Comparison of ENCODE assay signal across 12 cellular contexts in genomic region chr17:35749560-35750412, GRCh38. TPM values are rescaled to one million over a fixed set of nuclear protein-coding genes. Genes with fewer than 3 reads are reported as not detected.
DNase-seq lines count a peak whose midpoint lies in the region; ATAC-seq, FAIRE-seq and TF ChIP-seq lines count a peak whose summit lies in the region.
"Had no signal": no experiment of that assay in that cellular context is flagged by ENCODE, and none has a peak within 500 bp of the region (broad histone marks: within the 10 kb centered on the region; RNA-seq: fewer than 3 reads in every experiment).

No MANE protein-coding gene starts in this region.

- in situ Hi-C loops in HepG2 (cut with HindIII; ENCODE audit: extremely low pct_ligation_motif_present, low pct_unique_long_range_greater_than_20kb) (loop anchor here (5.0 to 25.0 kb wide), 3 partner anchors 137 to 437 kb away; no protein-coding TSS in a partner anchor), GM13976 (cut with MboI; ENCODE audit: low sequenced_read_pairs, unreplicated experiment) (loop anchor here (25.0 kb wide), 2 partner anchors 437 to 587 kb away; no protein-coding TSS in a partner anchor)

- no peak overlapping the region for H2AFZ ChIP-seq in HepG2 (ENCODE audit: low read length)

- peaks cover 53% of the 10 kb centered on the region for H3K27me3 Mint-ChIP-seq in T-helper 17 cell

- H3K36me3 ChIP-seq in HepG2 (replicated peaks in 1 of 2; ENCODE audit: control insufficient read depth in 1 of 2, insufficient read depth in 2 of 2, low read length in 2 of 2), result no peaks in the 10 kb centered on the region
- H3K36me3 ChIP-seq in right lobe of liver, result no peaks in the 10 kb centered on the region
- no peaks in the 10 kb centered on the region for H3K36me3 ChIP-seq in iPS-15b (ENCODE audit: control insufficient read depth, insufficient read depth, low read length)
- H3K36me3 ChIP-seq: tibial artery had no signal

- peak overlapping the region; percentile 12 for H3K4me3 Mint-ChIP-seq in T-helper 17 cell

- intact Hi-C loops in HepG2 (cut with micrococcal nuclease; ENCODE audit: unreplicated experiment), result loop anchor here (5.0 kb wide), 1 partner anchor 192 kb away; no protein-coding TSS in a partner anchor
- intact Hi-C loops in right lobe of liver (cut with DNase I), result loop anchor here (5.0 kb wide), 1 partner anchor 137 kb away; no protein-coding TSS in a partner anchor

- 0 out of 2 replicates have a peak, but pooled peaks have one; percentile 5 for TF ChIP-seq CTCF in HepG2 (CRISPR knock-in tag; IDR thresholded peaks at IDR 0.05)
- TF ChIP-seq CTCF in right lobe of liver (IDR thresholded peaks at IDR 0.05), result no peak
- no peak for TF ChIP-seq CTCF in GM13976 (IDR thresholded peaks at IDR 0.05; ENCODE audit: borderline replicate concordance, control extremely low read depth, extremely low read depth, insufficient read depth, missing control alignments)

- TF ChIP-seq POLR2A in HepG2 (IDR thresholded peaks at IDR 0.05; ENCODE audit: insufficient read depth in 1 of 2, low read depth in 2 of 2, low read length in 2 of 2), result no peak
- no peak for TF ChIP-seq POLR2A in right lobe of liver (IDR thresholded peaks at IDR 0.05)

- WGBS in HepG2 (ENCODE audit: low lambda C conversion rate), result 6% methylated on average over 20 of the region's 35 CpGs
- WGBS in right lobe of liver (ENCODE audit: insufficient coverage, low coverage, low lambda C conversion rate, missing lambda C conversion rate), result 13% methylated on average over 13 of the region's 35 CpGs

- no peaks in the 10 kb centered on the region for H4K20me1 ChIP-seq in HepG2 (ENCODE audit: insufficient read depth, low read length)

- H3K27ac ChIP-seq in HepG2 (ENCODE audit: extremely low read length, insufficient read depth, low read length) (no peak overlapping the region), right lobe of liver (no peak overlapping the region)
- H3K27ac ChIP-seq: tibial artery had no signal

- H3K4me3 ChIP-seq in HepG2 (replicated peaks in 1 of 3; ENCODE audit: insufficient read depth in 1 of 3, low read depth in 2 of 3, low read length in 3 of 3) (peak overlapping the region; percentile 19 to 66 (median 37); a peak in 4 of 6 replicates), right lobe of liver (no peak overlapping the region), iPS-15b (ENCODE audit: low read depth, low read length) (peak overlapping the region; percentile 45)
- H3K4me3 ChIP-seq: lung, tibial artery had no signal

- FAIRE-seq in HepG2 (lab: Jason Lieb, UNC), result no peak
- FAIRE-seq: G401.6 had no signal

- H3K4me1 Mint-ChIP-seq in T-helper 17 cell, result peaks cover 2% of the 10 kb centered on the region

- TF ChIP-seq EP300 in HepG2 (IDR thresholded peaks at IDR 0.05; ENCODE audit: low read depth in 2 of 2, low read length in 2 of 2) (no peak), HepG2 (CRISPR knock-in tag; IDR thresholded peaks at IDR 0.05; ENCODE audit: borderline replicate concordance) (no peak)

- no peaks in the 10 kb centered on the region for H3K79me2 ChIP-seq in HepG2 (ENCODE audit: insufficient read depth, low read length)

- H3K4me1 ChIP-seq in HepG2 (ENCODE audit: insufficient read depth, low read length) (peaks cover 21% of the 10 kb centered on the region), right lobe of liver (peaks cover 0 to 4% (median 0%) of the 10 kb centered on the region in 4 donors), iPS-15b (ENCODE audit: control insufficient read depth, insufficient read depth, low read length) (peaks cover 4% of the 10 kb centered on the region)

- POLR2A ChIA-PET in HepG2 (lab: Yijun Ruan, JAX), result no interaction called here

- BruUV-seq in HepG2 (replicated peaks; lab: Mats Ljungman, UMichigan), result no TSS peak

- no peaks in the 10 kb centered on the region for H3K9me3 ChIP-seq in HepG2 (ENCODE audit: low read length)
- H3K9me3 ChIP-seq in right lobe of liver, result no peaks in the 10 kb centered on the region
- no peaks in the 10 kb centered on the region for H3K9me3 ChIP-seq in T-helper 17 cell (ENCODE audit: control insufficient read depth, low read length, poor library complexity, severe bottlenecking)
- no peaks in the 10 kb centered on the region for H3K9me3 ChIP-seq in iPS-15b (ENCODE audit: control insufficient read depth, insufficient read depth, low read length)
- H3K9me3 ChIP-seq: tibial artery had no signal

- peak overlapping the region; percentile 69 for H3K4me2 ChIP-seq in HepG2 (ENCODE audit: low read depth, low read length)

- H3K36me3 Mint-ChIP-seq in T-helper 17 cell (ENCODE audit: low read depth), result peaks cover 3% of the 10 kb centered on the region

- H3K27ac Mint-ChIP-seq in T-helper 17 cell, result no peak overlapping the region
- H3K27ac Mint-ChIP-seq: effector memory CD8-positive, alpha-beta T cell had no signal

- no peak for TF ChIP-seq RAD21 in HepG2 (CRISPR knock-in tag; IDR thresholded peaks at IDR 0.05)

- H3K27me3 ChIP-seq in HepG2 (ENCODE audit: control insufficient read depth in 1 of 2, insufficient read depth in 2 of 2, low read length in 2 of 2) (peaks cover 3 to 70% of the 10 kb centered on the region in 2 experiments; a peak in 4 of 5 replicates), right lobe of liver (no peaks in the 10 kb centered on the region), iPS-15b (ENCODE audit: control insufficient read depth, insufficient read depth, low read length) (peaks cover 27% of the 10 kb centered on the region)

- ATAC-seq in HepG2 (peak; percentile 8; the same call in 1 of the 3 replicates), right lobe of liver (no peak), T-helper 17 cell (no peak), GM21576 (IDR thresholded peaks at IDR 0.05; ENCODE audit: unreplicated experiment) (no peak)
- ATAC-seq: effector memory CD8-positive, alpha-beta T cell had no signal

- CTCF ChIA-PET in HepG2 (lab: Yijun Ruan, JAX; ENCODE audit: low intra/inter-chr PET ratio, low total read pairs), result no interaction called here

- H3K9ac ChIP-seq in HepG2 (ENCODE audit: insufficient read depth, low read depth, low read length) (no peak overlapping the region), iPS-15b (ENCODE audit: low read depth, low read length) (no peak overlapping the region)

- DNase-seq in HepG2 (ENCODE audit: low spot score), result no peak
- no peak for DNase-seq in right lobe of liver
- DNase-seq in T-helper 17 cell, result no peak
- no peak for DNase-seq in SHP77 (lab: John Stamatoyannopoulos, UW)
- no peak for DNase-seq in GM13976 (ENCODE audit: low spot score)
- no peak for DNase-seq in stimulated activated naive CD4-positive, alpha-beta T cell treated with Interleukin-2 at 50 U/mL for 16 hours (lab: John Stamatoyannopoulos, UW)
- DNase-seq: effector memory CD8-positive, alpha-beta T cell; tibial artery had no signal

RNA-seq across cellular contexts. Expression of gene GAS2L2, which starts 3.3 kb away (rescaled TPM):
- total RNA-seq in HepG2 (2016; rRNA removed; fragmentation: Illumina TruSeq; extraction: Trizol), result not detected in 2 replicates
- not detected in 2 replicates for total RNA-seq in HepG2 (2016; cell fraction: cytosol; rRNA removed; fragmentation: Illumina TruSeq; extraction: Trizol; ENCODE audit: low read depth)
- total RNA-seq in HepG2 (2016; cell fraction: insoluble cytoplasmic fraction; rRNA removed; fragmentation: Illumina TruSeq; extraction: Trizol), result not detected in 2 replicates
- total RNA-seq in HepG2 (2016; cell fraction: membrane; rRNA removed; fragmentation: Illumina TruSeq; extraction: Trizol), result not detected in 2 replicates
- not detected in 2 replicates for total RNA-seq in HepG2 (2016; cell fraction: nucleus; rRNA removed; fragmentation: Illumina TruSeq; extraction: Trizol)
- polyA plus RNA-seq in HepG2 (2011; rRNA removed), result not detected in 2 replicates
- polyA plus RNA-seq in HepG2 (2011; cell fraction: cytosol; rRNA removed), result not detected in 2 replicates
- polyA plus RNA-seq in HepG2 (2011; cell fraction: nucleus; rRNA removed), result not detected in 2 replicates
- polyA plus RNA-seq in HepG2 (2012), result not detected in 2 replicates
- not detected in 2 replicates for polyA plus RNA-seq in HepG2 (2016; cell fraction: cytosol; fragmentation: Illumina TruSeq; extraction: Trizol; ENCODE audit: low read depth)
- not detected in 2 replicates for polyA plus RNA-seq in HepG2 (2016; cell fraction: insoluble cytoplasmic fraction; fragmentation: Illumina TruSeq; extraction: Trizol; ENCODE audit: low read depth)
- not detected in 2 replicates for polyA plus RNA-seq in HepG2 (2016; cell fraction: membrane; fragmentation: Illumina TruSeq; extraction: Trizol; ENCODE audit: low read depth)
- polyA plus RNA-seq in HepG2 (2016; cell fraction: nucleus; fragmentation: Illumina TruSeq; extraction: Trizol; ENCODE audit: insufficient read depth, low read depth), result not detected in 2 replicates
- 0.06 and 0.09 TPM in 2 replicates for polyA minus RNA-seq in HepG2 (2011; rRNA and poly(A)+ RNA removed; ENCODE audit: low replicate concordance)
- not detected in 2 replicates for polyA minus RNA-seq in HepG2 (2011; cell fraction: cytosol; rRNA and poly(A)+ RNA removed)
- not detected in 2 replicates for polyA minus RNA-seq in HepG2 (2011; cell fraction: nucleus; rRNA and poly(A)+ RNA removed)
- not detected for total RNA-seq in right lobe of liver
- total RNA-seq in T-helper 17 cell, result not detected

RNA-seq across cellular contexts. Expression of gene C17orf50, which starts 10.9 kb away (rescaled TPM):
- not detected in 2 replicates for total RNA-seq in HepG2 (2016; rRNA removed; fragmentation: Illumina TruSeq; extraction: Trizol)
- not detected in 2 replicates for total RNA-seq in HepG2 (2016; cell fraction: cytosol; rRNA removed; fragmentation: Illumina TruSeq; extraction: Trizol; ENCODE audit: low read depth)
- not detected in 2 replicates for total RNA-seq in HepG2 (2016; cell fraction: insoluble cytoplasmic fraction; rRNA removed; fragmentation: Illumina TruSeq; extraction: Trizol)
- total RNA-seq in HepG2 (2016; cell fraction: membrane; rRNA removed; fragmentation: Illumina TruSeq; extraction: Trizol), result not detected in 2 replicates
- not detected in 2 replicates for total RNA-seq in HepG2 (2016; cell fraction: nucleus; rRNA removed; fragmentation: Illumina TruSeq; extraction: Trizol)
- polyA plus RNA-seq in HepG2 (2011; rRNA removed), result not detected in 2 replicates
- polyA plus RNA-seq in HepG2 (2011; cell fraction: cytosol; rRNA removed), result not detected in 2 replicates
- polyA plus RNA-seq in HepG2 (2011; cell fraction: nucleus; rRNA removed), result not detected in 2 replicates
- polyA plus RNA-seq in HepG2 (2012), result not detected in 2 replicates
- not detected in 2 replicates for polyA plus RNA-seq in HepG2 (2016; cell fraction: cytosol; fragmentation: Illumina TruSeq; extraction: Trizol; ENCODE audit: low read depth)
- polyA plus RNA-seq in HepG2 (2016; cell fraction: insoluble cytoplasmic fraction; fragmentation: Illumina TruSeq; extraction: Trizol; ENCODE audit: low read depth), result not detected in 2 replicates
- polyA plus RNA-seq in HepG2 (2016; cell fraction: membrane; fragmentation: Illumina TruSeq; extraction: Trizol; ENCODE audit: low read depth), result not detected in 2 replicates
- not detected in 2 replicates for polyA plus RNA-seq in HepG2 (2016; cell fraction: nucleus; fragmentation: Illumina TruSeq; extraction: Trizol; ENCODE audit: insufficient read depth, low read depth)
- not detected in 2 replicates for polyA minus RNA-seq in HepG2 (2011; rRNA and poly(A)+ RNA removed; ENCODE audit: low replicate concordance)
- not detected in 2 replicates for polyA minus RNA-seq in HepG2 (2011; cell fraction: cytosol; rRNA and poly(A)+ RNA removed)
- not detected in 2 replicates for polyA minus RNA-seq in HepG2 (2011; cell fraction: nucleus; rRNA and poly(A)+ RNA removed)
- total RNA-seq in right lobe of liver, result not detected
- total RNA-seq in T-helper 17 cell, result not detected

RNA-seq across cellular contexts. Expression of gene RASL10B, which starts 18.3 kb away (rescaled TPM):
- total RNA-seq in HepG2 (2016; rRNA removed; fragmentation: Illumina TruSeq; extraction: Trizol) (11.0 TPM in 2 replicates), right lobe of liver (1 to 10 TPM in 5 of 6 experiments, under 1 TPM in 1; 0.31 to 2.8 (median 2.3) TPM), T-helper 17 cell (under 1 TPM; 0.10 to 0.50 TPM)
- total RNA-seq in HepG2 (2016; cell fraction: cytosol; rRNA removed; fragmentation: Illumina TruSeq; extraction: Trizol; ENCODE audit: low read depth), result 6.7 and 7.7 TPM in 2 replicates
- total RNA-seq in HepG2 (2016; cell fraction: insoluble cytoplasmic fraction; rRNA removed; fragmentation: Illumina TruSeq; extraction: Trizol), result 9.5 and 11.0 TPM in 2 replicates
- total RNA-seq in HepG2 (2016; cell fraction: membrane; rRNA removed; fragmentation: Illumina TruSeq; extraction: Trizol), result 22.4 and 23.7 TPM in 2 replicates
- total RNA-seq in HepG2 (2016; cell fraction: nucleus; rRNA removed; fragmentation: Illumina TruSeq; extraction: Trizol), result 5.6 and 6.2 TPM in 2 replicates
- polyA plus RNA-seq in HepG2 (2011; rRNA removed), result 7.5 and 8.8 TPM in 2 replicates
- 5.6 and 9.6 TPM in 2 replicates for polyA plus RNA-seq in HepG2 (2011; cell fraction: cytosol; rRNA removed)
- 7.2 and 7.9 TPM in 2 replicates for polyA plus RNA-seq in HepG2 (2011; cell fraction: nucleus; rRNA removed)
- 7.8 and 8.4 TPM in 2 replicates for polyA plus RNA-seq in HepG2 (2012)
- polyA plus RNA-seq in HepG2 (2016; cell fraction: cytosol; fragmentation: Illumina TruSeq; extraction: Trizol; ENCODE audit: low read depth), result 10.8 and 10.9 TPM in 2 replicates
- polyA plus RNA-seq in HepG2 (2016; cell fraction: insoluble cytoplasmic fraction; fragmentation: Illumina TruSeq; extraction: Trizol; ENCODE audit: low read depth), result 11.0 and 13.4 TPM in 2 replicates
- polyA plus RNA-seq in HepG2 (2016; cell fraction: membrane; fragmentation: Illumina TruSeq; extraction: Trizol; ENCODE audit: low read depth), result 23.2 and 26.5 TPM in 2 replicates
- 9.0 and 10.2 TPM in 2 replicates for polyA plus RNA-seq in HepG2 (2016; cell fraction: nucleus; fragmentation: Illumina TruSeq; extraction: Trizol; ENCODE audit: insufficient read depth, low read depth)
- 31.4 TPM in 1 of 2 replicates, not detected in the other for polyA minus RNA-seq in HepG2 (2011; rRNA and poly(A)+ RNA removed; ENCODE audit: low replicate concordance)
- 7.5 and 10.6 TPM in 2 replicates for polyA minus RNA-seq in HepG2 (2011; cell fraction: cytosol; rRNA and poly(A)+ RNA removed)
- polyA minus RNA-seq in HepG2 (2011; cell fraction: nucleus; rRNA and poly(A)+ RNA removed), result 5.0 and 7.1 TPM in 2 replicates

RNA-seq across cellular contexts. Expression of gene MMP28, which starts 45.7 kb away (rescaled TPM):
- total RNA-seq in HepG2 (2016; rRNA removed; fragmentation: Illumina TruSeq; extraction: Trizol) (not detected in 2 replicates), right lobe of liver (under 1 TPM in 3 of 6 experiments, not detected in 3; 0.22 to 0.28 (median 0.25) TPM), T-helper 17 cell (under 1 TPM in 1 of 2 donors, not detected in 1; 0.44 TPM)
- total RNA-seq in HepG2 (2016; cell fraction: cytosol; rRNA removed; fragmentation: Illumina TruSeq; extraction: Trizol; ENCODE audit: low read depth), result not detected in 2 replicates
- total RNA-seq in HepG2 (2016; cell fraction: insoluble cytoplasmic fraction; rRNA removed; fragmentation: Illumina TruSeq; extraction: Trizol), result not detected in 2 replicates
- total RNA-seq in HepG2 (2016; cell fraction: membrane; rRNA removed; fragmentation: Illumina TruSeq; extraction: Trizol), result not detected in 2 replicates
- not detected in 2 replicates for total RNA-seq in HepG2 (2016; cell fraction: nucleus; rRNA removed; fragmentation: Illumina TruSeq; extraction: Trizol)
- not detected in 2 replicates for polyA plus RNA-seq in HepG2 (2011; rRNA removed)
- not detected in 2 replicates for polyA plus RNA-seq in HepG2 (2011; cell fraction: cytosol; rRNA removed)
- polyA plus RNA-seq in HepG2 (2011; cell fraction: nucleus; rRNA removed), result not detected in 2 replicates
- polyA plus RNA-seq in HepG2 (2012), result not detected in 2 replicates
- not detected in 2 replicates for polyA plus RNA-seq in HepG2 (2016; cell fraction: cytosol; fragmentation: Illumina TruSeq; extraction: Trizol; ENCODE audit: low read depth)
- not detected in 2 replicates for polyA plus RNA-seq in HepG2 (2016; cell fraction: insoluble cytoplasmic fraction; fragmentation: Illumina TruSeq; extraction: Trizol; ENCODE audit: low read depth)
- not detected in 2 replicates for polyA plus RNA-seq in HepG2 (2016; cell fraction: membrane; fragmentation: Illumina TruSeq; extraction: Trizol; ENCODE audit: low read depth)
- not detected in 2 replicates for polyA plus RNA-seq in HepG2 (2016; cell fraction: nucleus; fragmentation: Illumina TruSeq; extraction: Trizol; ENCODE audit: insufficient read depth, low read depth)
- polyA minus RNA-seq in HepG2 (2011; rRNA and poly(A)+ RNA removed; ENCODE audit: low replicate concordance), result 11.8 TPM in 1 of 2 replicates, not detected in the other
- not detected in 2 replicates for polyA minus RNA-seq in HepG2 (2011; cell fraction: cytosol; rRNA and poly(A)+ RNA removed)
- polyA minus RNA-seq in HepG2 (2011; cell fraction: nucleus; rRNA and poly(A)+ RNA removed), result not detected in 2 replicates

RNA-seq across cellular contexts. Expression of gene TAF15, which starts 59.5 kb away (rescaled TPM):
- total RNA-seq in HepG2 (2016; rRNA removed; fragmentation: Illumina TruSeq; extraction: Trizol) (26.5 and 49.9 TPM in 2 replicates), right lobe of liver (10 to 100 TPM; 41.3 to 75.8 (median 65.4) TPM), T-helper 17 cell (100 to 1,000 TPM; 153 to 165 TPM)
- 10.6 and 10.7 TPM in 2 replicates for total RNA-seq in HepG2 (2016; cell fraction: cytosol; rRNA removed; fragmentation: Illumina TruSeq; extraction: Trizol; ENCODE audit: low read depth)
- total RNA-seq in HepG2 (2016; cell fraction: insoluble cytoplasmic fraction; rRNA removed; fragmentation: Illumina TruSeq; extraction: Trizol), result 25.5 and 47.5 TPM in 2 replicates
- 22.1 and 24.1 TPM in 2 replicates for total RNA-seq in HepG2 (2016; cell fraction: membrane; rRNA removed; fragmentation: Illumina TruSeq; extraction: Trizol)
- total RNA-seq in HepG2 (2016; cell fraction: nucleus; rRNA removed; fragmentation: Illumina TruSeq; extraction: Trizol), result 71.1 and 76.3 TPM in 2 replicates
- 25.2 and 29.3 TPM in 2 replicates for polyA plus RNA-seq in HepG2 (2011; rRNA removed)
- polyA plus RNA-seq in HepG2 (2011; cell fraction: cytosol; rRNA removed), result 8.2 and 12.4 TPM in 2 replicates
- polyA plus RNA-seq in HepG2 (2011; cell fraction: nucleus; rRNA removed), result 33.6 and 41.0 TPM in 2 replicates
- polyA plus RNA-seq in HepG2 (2012), result 63.3 and 101 TPM in 2 replicates
- 6.8 and 8.6 TPM in 2 replicates for polyA plus RNA-seq in HepG2 (2016; cell fraction: cytosol; fragmentation: Illumina TruSeq; extraction: Trizol; ENCODE audit: low read depth)
- polyA plus RNA-seq in HepG2 (2016; cell fraction: insoluble cytoplasmic fraction; fragmentation: Illumina TruSeq; extraction: Trizol; ENCODE audit: low read depth), result 96.6 and 122 TPM in 2 replicates
- 13.0 and 14.7 TPM in 2 replicates for polyA plus RNA-seq in HepG2 (2016; cell fraction: membrane; fragmentation: Illumina TruSeq; extraction: Trizol; ENCODE audit: low read depth)
- 198 and 203 TPM in 2 replicates for polyA plus RNA-seq in HepG2 (2016; cell fraction: nucleus; fragmentation: Illumina TruSeq; extraction: Trizol; ENCODE audit: insufficient read depth, low read depth)
- 20.7 and 68.8 TPM in 2 replicates for polyA minus RNA-seq in HepG2 (2011; rRNA and poly(A)+ RNA removed; ENCODE audit: low replicate concordance)
- polyA minus RNA-seq in HepG2 (2011; cell fraction: cytosol; rRNA and poly(A)+ RNA removed), result 15.1 and 21.8 TPM in 2 replicates
- polyA minus RNA-seq in HepG2 (2011; cell fraction: nucleus; rRNA and poly(A)+ RNA removed), result 122 and 130 TPM in 2 replicates

Comparison
In these comparisons a context has a peak if more than half of its experiments do, and no peak if none do; other contexts are left out.
1. H3K4me3 ChIP-seq: peak in HepG2 (3 of 3) and iPS-15b (single experiment); none in right lobe of liver (0 of 3).